38 cellular contexts compared by ENCODE assay signal in genomic region chr9:42275141-42275540, GRCh38.
"Had no signal": no experiment of that assay in that cellular context is flagged by ENCODE, and none has a peak within 500 bp of the region (broad histone marks: within the 10 kb centered on the region; RNA-seq: fewer than 3 reads in every experiment).

No MANE protein-coding gene starts in this region.

- H3K9me3 ChIP-seq: adrenal gland, ascending aorta, body of pancreas, breast epithelium had no signal

- H3K27me3 ChIP-seq: adrenal gland, ascending aorta, body of pancreas, brain microvascular endothelial cell, breast epithelium, cardiac muscle cell had no signal

- H3K36me3 ChIP-seq: adrenal gland, ascending aorta, brain microvascular endothelial cell, breast epithelium, cardiac muscle cell had no signal

- H3K4me3 ChIP-seq: adrenal gland, ascending aorta, body of pancreas, breast epithelium, cardiac muscle cell had no signal

- H3K27me3 Mint-ChIP-seq: activated naive CD4-positive, alpha-beta T cell treated with anti-CD3 and anti-CD28 coated beads, Interleukin-2, amount 10 ng/mL, durations not matched to agents 7 days and 5 days; activated naive CD4-positive, alpha-beta T cell treated with anti-CD3 and anti-CD28 coated beads, Interleukin-2, amount 50 U/mL, for 24 hours; activated naive CD8-positive, alpha-beta T cell treated with anti-CD3 and anti-CD28 coated beads for 36 hours; activated naive CD8-positive, alpha-beta T cell treated with anti-CD3 and anti-CD28 coated beads, Interleukin-2, amount 10 ng/mL, durations not matched to agents 7 days and 5 days; activated naive CD8-positive, alpha-beta T cell treated with anti-CD3 and anti-CD28 coated beads, Interleukin-2, amount 50 U/mL, for 24 hours; activated T-cell treated with anti-CD3 and anti-CD28 coated beads, Interleukin-2, amount 50 U/mL, for 24 hours; activated T-helper 17 cell treated with anti-CD3 and anti-CD28 coated beads, Interleukin-2, amount 50 U/mL, for 72 hours; central memory CD8-positive, alpha-beta T cell had no signal

- H3K4me1 Mint-ChIP-seq: activated naive CD4-positive, alpha-beta T cell treated with anti-CD3 and anti-CD28 coated beads, Interleukin-2, amount 10 ng/mL, durations not matched to agents 7 days and 5 days; activated naive CD4-positive, alpha-beta T cell treated with anti-CD3 and anti-CD28 coated beads, Interleukin-2, amount 50 U/mL, for 24 hours; activated naive CD8-positive, alpha-beta T cell treated with anti-CD3 and anti-CD28 coated beads for 36 hours; activated naive CD8-positive, alpha-beta T cell treated with anti-CD3 and anti-CD28 coated beads, Interleukin-2, amount 10 ng/mL, durations not matched to agents 7 days and 5 days; activated naive CD8-positive, alpha-beta T cell treated with anti-CD3 and anti-CD28 coated beads, Interleukin-2, amount 50 U/mL, for 24 hours; activated T-helper 17 cell treated with anti-CD3 and anti-CD28 coated beads, Interleukin-2, amount 50 U/mL, for 72 hours; central memory CD8-positive, alpha-beta T cell had no signal

- DNase-seq: activated effector memory CD4-positive, alpha-beta T cell treated with anti-CD3 and anti-CD28 coated beads, Interleukin-2, amount 50 U/mL, for 16 hours; activated effector memory CD4-positive, alpha-beta T cell treated with Interleukin-2 at 50 U/mL for 16 hours; activated gamma-delta T cell; activated gamma-delta T cell treated with Interleukin-2 at 50 U/mL for 16 hours; activated naive CD4-positive, alpha-beta T cell; activated naive CD4-positive, alpha-beta T cell treated with anti-CD3 and anti-CD28 coated beads for 36 hours; activated naive CD4-positive, alpha-beta T cell treated with anti-CD3 and anti-CD28 coated beads, Interleukin-2, amount 10 ng/mL, durations not matched to agents 7 days and 5 days; activated naive CD4-positive, alpha-beta T cell treated with anti-CD3 and anti-CD28 coated beads, Interleukin-2, amount 50 U/mL, for 16 hours; activated naive CD4-positive, alpha-beta T cell treated with Interleukin-2 at 50 U/mL for 16 hours; activated naive CD8-positive, alpha-beta T cell treated with anti-CD3 and anti-CD28 coated beads for 36 hours; activated naive CD8-positive, alpha-beta T cell treated with anti-CD3 and anti-CD28 coated beads, Interleukin-2, amount 10 ng/mL, durations not matched to agents 7 days and 5 days; activated naive CD8-positive, alpha-beta T cell treated with anti-CD3 and anti-CD28 coated beads, Interleukin-2, amount 50 U/mL, for 24 hours; activated T-cell treated with anti-CD3 and anti-CD28 coated beads, Interleukin-2, amount 50 U/mL, for 1 hour; activated T-cell treated with anti-CD3 and anti-CD28 coated beads, Interleukin-2, amount 50 U/mL, for 24 hours; activated T-cell treated with anti-CD3 and anti-CD28 coated beads, Interleukin-2, amount 50 U/mL, for 4 hours; activated T-cell treated with anti-CD3 and anti-CD28 coated beads, Interleukin-2, amount 50 U/mL, for 48 hours; activated T-cell treated with anti-CD3 and anti-CD28 coated beads, Interleukin-2, amount 50 U/mL, for 72 hours; adrenal gland; amniotic stem cell; amygdala; anterior cingulate cortex; aorta; body of pancreas; brain microvascular endothelial cell; caudate nucleus; central memory CD4-positive, alpha-beta T cell; cerebellar nuclear complex had no signal

- H3K36me3 Mint-ChIP-seq: activated naive CD4-positive, alpha-beta T cell treated with anti-CD3 and anti-CD28 coated beads, Interleukin-2, amount 10 ng/mL, durations not matched to agents 7 days and 5 days; activated naive CD4-positive, alpha-beta T cell treated with anti-CD3 and anti-CD28 coated beads, Interleukin-2, amount 50 U/mL, for 24 hours; activated naive CD4-positive, alpha-beta T cell treated with anti-CD3 and anti-CD28 coated beads, Interleukin-2, amount 50 U/mL, for 72 hours; activated naive CD8-positive, alpha-beta T cell; activated naive CD8-positive, alpha-beta T cell treated with anti-CD3 and anti-CD28 coated beads for 36 hours; activated naive CD8-positive, alpha-beta T cell treated with anti-CD3 and anti-CD28 coated beads, Interleukin-2, amount 10 ng/mL, durations not matched to agents 7 days and 5 days; brain had no signal

- ATAC-seq: activated naive CD4-positive, alpha-beta T cell treated with anti-CD3 and anti-CD28 coated beads, Interleukin-2, amount 50 U/mL, for 72 hours; activated naive CD8-positive, alpha-beta T cell treated with anti-CD3 and anti-CD28 coated beads, Interleukin-2, amount 50 U/mL, for 24 hours; activated T-cell treated with anti-CD3 and anti-CD28 coated beads, Interleukin-2, amount 50 U/mL, for 4 hours; activated T-cell treated with anti-CD3 and anti-CD28 coated beads, Interleukin-2, amount 50 U/mL, for 72 hours; activated T-helper 17 cell treated with anti-CD3 and anti-CD28 coated beads, Interleukin-2, amount 50 U/mL, for 72 hours; body of pancreas had no signal

- H3K4me1 ChIP-seq: adrenal gland, ascending aorta, body of pancreas, breast epithelium had no signal

- H3K27ac ChIP-seq: adrenal gland, ascending aorta, body of pancreas, brain microvascular endothelial cell, breast epithelium, cardiac muscle cell had no signal

- H3K4me3 Mint-ChIP-seq: activated naive CD4-positive, alpha-beta T cell treated with anti-CD3 and anti-CD28 coated beads for 36 hours; activated naive CD4-positive, alpha-beta T cell treated with anti-CD3 and anti-CD28 coated beads, Interleukin-2, amount 10 ng/mL, durations not matched to agents 7 days and 5 days; activated naive CD4-positive, alpha-beta T cell treated with anti-CD3 and anti-CD28 coated beads, Interleukin-2, amount 50 U/mL, for 24 hours; activated naive CD8-positive, alpha-beta T cell; activated naive CD8-positive, alpha-beta T cell treated with anti-CD3 and anti-CD28 coated beads for 36 hours; activated naive CD8-positive, alpha-beta T cell treated with anti-CD3 and anti-CD28 coated beads, Interleukin-2, amount 10 ng/mL, durations not matched to agents 7 days and 5 days; activated naive CD8-positive, alpha-beta T cell treated with anti-CD3 and anti-CD28 coated beads, Interleukin-2, amount 50 U/mL, for 24 hours; activated T-cell treated with anti-CD3 and anti-CD28 coated beads, Interleukin-2, amount 50 U/mL, for 24 hours; activated T-cell treated with anti-CD3 and anti-CD28 coated beads, Interleukin-2, amount 50 U/mL, for 4 hours; activated T-cell treated with anti-CD3 and anti-CD28 coated beads, Interleukin-2, amount 50 U/mL, for 72 hours; activated T-helper 1 cell treated with anti-CD3 and anti-CD28 coated beads, Interleukin-12 subunit alpha, Interleukin-12 subunit beta, Interleukin-2, Interleukin-4 antibody, amounts not matched to agents 30 ng/mL and 10 ng/mL and 1 ng/mL, durations not matched to agents 14 hours and 24 hours and 36 hours; activated T-helper 17 cell treated with anti-CD3 and anti-CD28 coated beads, Interleukin-2, amount 50 U/mL, for 72 hours; brain; central memory CD8-positive, alpha-beta T cell had no signal

- H3K9me3 Mint-ChIP-seq: activated naive CD4-positive, alpha-beta T cell treated with anti-CD3 and anti-CD28 coated beads for 36 hours; activated naive CD4-positive, alpha-beta T cell treated with anti-CD3 and anti-CD28 coated beads, Interleukin-2, amount 50 U/mL, for 24 hours; activated naive CD4-positive, alpha-beta T cell treated with anti-CD3 and anti-CD28 coated beads, Interleukin-2, amount 50 U/mL, for 72 hours; activated naive CD8-positive, alpha-beta T cell treated with anti-CD3 and anti-CD28 coated beads for 36 hours; activated naive CD8-positive, alpha-beta T cell treated with anti-CD3 and anti-CD28 coated beads, Interleukin-2, amount 10 ng/mL, durations not matched to agents 7 days and 5 days; activated T-cell treated with anti-CD3 and anti-CD28 coated beads, Interleukin-2, amount 50 U/mL, for 24 hours; activated T-cell treated with anti-CD3 and anti-CD28 coated beads, Interleukin-2, amount 50 U/mL, for 4 hours; activated T-helper 1 cell treated with anti-CD3 and anti-CD28 coated beads, Interleukin-12 subunit alpha, Interleukin-12 subunit beta, Interleukin-2, Interleukin-4 antibody, amounts not matched to agents 30 ng/mL and 10 ng/mL and 1 ng/mL, durations not matched to agents 14 hours and 24 hours and 36 hours; activated T-helper 17 cell treated with anti-CD3 and anti-CD28 coated beads, Interleukin-2, amount 50 U/mL, for 72 hours; central memory CD8-positive, alpha-beta T cell had no signal

- H3K27ac Mint-ChIP-seq: activated naive CD4-positive, alpha-beta T cell treated with anti-CD3 and anti-CD28 coated beads for 36 hours; activated naive CD4-positive, alpha-beta T cell treated with anti-CD3 and anti-CD28 coated beads, Interleukin-2, amount 10 ng/mL, durations not matched to agents 7 days and 5 days; activated naive CD4-positive, alpha-beta T cell treated with anti-CD3 and anti-CD28 coated beads, Interleukin-2, amount 50 U/mL, for 24 hours; activated naive CD4-positive, alpha-beta T cell treated with anti-CD3 and anti-CD28 coated beads, Interleukin-2, amount 50 U/mL, for 72 hours; activated naive CD8-positive, alpha-beta T cell; activated naive CD8-positive, alpha-beta T cell treated with anti-CD3 and anti-CD28 coated beads for 36 hours; activated naive CD8-positive, alpha-beta T cell treated with anti-CD3 and anti-CD28 coated beads, Interleukin-2, amount 10 ng/mL, durations not matched to agents 7 days and 5 days; activated naive CD8-positive, alpha-beta T cell treated with anti-CD3 and anti-CD28 coated beads, Interleukin-2, amount 50 U/mL, for 24 hours; activated T-cell treated with anti-CD3 and anti-CD28 coated beads, Interleukin-2, amount 50 U/mL, for 24 hours; activated T-cell treated with anti-CD3 and anti-CD28 coated beads, Interleukin-2, amount 50 U/mL, for 72 hours; activated T-helper 1 cell treated with anti-CD3 and anti-CD28 coated beads, Interleukin-12 subunit alpha, Interleukin-12 subunit beta, Interleukin-2, Interleukin-4 antibody, amounts not matched to agents 30 ng/mL and 10 ng/mL and 1 ng/mL, durations not matched to agents 14 hours and 24 hours and 36 hours; activated T-helper 17 cell treated with anti-CD3 and anti-CD28 coated beads, Interleukin-2, amount 50 U/mL, for 72 hours; activated T-helper 2 cell treated with anti-CD3 and anti-CD28 coated beads, Interferon-gamma antibody, Interleukin-2, Interleukin-4, amounts not matched to agents 10 μg/mL and 5 μg/mL and 100 μg/mL, durations not matched to agents 14 hours and 24 hours and 36 hours had no signal
